In genomic region chr11:96969251-96969650, GRCh38 we compare ENCODE assay signal across 18 cellular contexts.
DNase-seq lines count a peak whose midpoint lies in the region; ATAC-seq and TF ChIP-seq lines count a peak whose summit lies in the region.
"Had no signal": no experiment of that assay in that cellular context is flagged by ENCODE, and none has a peak within 500 bp of the region (broad histone marks: within the 10 kb centered on the region; RNA-seq: fewer than 3 reads in every experiment).

No MANE protein-coding gene starts in this region.

- no peak for TF ChIP-seq POLR2A in gastrocnemius medialis (IDR thresholded peaks at IDR 0.05)

- H3K27me3 ChIP-seq in gastrocnemius medialis = no peaks in the 10 kb centered on the region

- no peaks in the 10 kb centered on the region for H3K9me3 ChIP-seq in gastrocnemius medialis
- H3K9me3 ChIP-seq: A549 had no signal

- peak; percentile 75 for DNase-seq in ELR (ENCODE audit: low read depth)
- DNase-seq in RKO (ENCODE audit: low spot score) = peak; percentile 3
- peak; percentile 80 for DNase-seq in amniotic epithelial cell (ENCODE audit: low read depth)
- DNase-seq in non-pigmented ciliary epithelial cell (ENCODE audit: low read depth) = peak; percentile 13
- no peak for DNase-seq in NCI-H524 (lab: John Stamatoyannopoulos, UW)
- DNase-seq in DMS79 (lab: John Stamatoyannopoulos, UW) = no peak
- DNase-seq in NCI-H1105 treated with DMSO at 0.1 percent for 48 hours (lab: John Stamatoyannopoulos, UW) = no peak
- no peak for DNase-seq in gastrocnemius medialis
- DNase-seq: H9, Kasumi-1, MV-4-11, NCI-H1436, NCI-H2081 treated with DMSO at 0.1 percent for 48 hours, NCI-H526 treated with DMSO at 0.1 percent for 48 hours, PC-3, SHP77 had no signal

- intact Hi-C loops in gastrocnemius medialis (cut with DNase I; ENCODE audit: low total_unique reads) = no loop called here

- in situ Hi-C loops in gastrocnemius medialis (cut with MboI; ENCODE audit: low sequenced_read_pairs in 4 of 4) = no loop called here

- H3K4me1 ChIP-seq in gastrocnemius medialis = no peaks in the 10 kb centered on the region
- H3K4me1 ChIP-seq: A549 had no signal

- H3K36me3 ChIP-seq in gastrocnemius medialis = no peaks in the 10 kb centered on the region

- TF ChIP-seq CTCF in gastrocnemius medialis (IDR thresholded peaks at IDR 0.05 in 4 of 5, conservative IDR thresholded peaks at IDR 0.05 in 1 of 5) = no peak

- no peak overlapping the region for H3K4me3 ChIP-seq in gastrocnemius medialis
- H3K4me3 ChIP-seq: A549 had no signal

- H3K27ac ChIP-seq in gastrocnemius medialis = no peak overlapping the region
- H3K27ac ChIP-seq: A549, C4-2B had no signal

- ATAC-seq in gastrocnemius medialis = no peak
- ATAC-seq: A549, PC-3 had no signal

Comparison
In these comparisons a context has a peak if more than half of its experiments do, and no peak if none do; other contexts are left out.
1. DNase-seq: peak in ELR (single experiment), RKO (single experiment), amniotic epithelial cell (single experiment) and non-pigmented ciliary epithelial cell (single experiment); none in NCI-H524 (0 of 2), DMS79 (single experiment), NCI-H1105 treated with DMSO at 0.1 percent for 48 hours (single experiment) and gastrocnemius medialis (0 of 2).